17 cellular contexts compared by ENCODE assay signal in the genomic region with DNA sequence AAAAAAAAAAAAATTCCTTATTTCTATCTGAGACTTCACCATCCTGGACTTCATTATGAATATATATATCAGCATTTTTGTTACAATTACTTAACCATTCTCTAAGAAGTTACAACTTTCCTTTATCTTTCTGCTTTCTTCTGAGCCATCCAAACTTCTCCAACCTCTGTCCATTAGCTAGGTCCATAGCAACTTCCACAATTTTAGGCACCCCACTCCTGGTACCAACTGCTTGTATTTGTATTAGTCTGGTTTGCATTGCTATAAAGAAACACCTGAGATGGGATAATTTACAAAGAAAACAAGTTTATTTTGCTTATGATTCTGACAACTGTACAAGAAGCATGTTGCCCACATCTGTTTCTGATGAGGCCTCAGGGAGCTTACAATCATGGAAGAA.
DNase-seq lines count a peak whose midpoint lies in the region; ATAC-seq and TF ChIP-seq lines count a peak whose summit lies in the region.
"Had no signal": no experiment of that assay in that cellular context is flagged by ENCODE, and none has a peak within 500 bp of the region (broad histone marks: within the 10 kb centered on the region; RNA-seq: fewer than 3 reads in every experiment).

No MANE protein-coding gene starts in this region.

- no peak overlapping the region for H3K23ac ChIP-seq in trophoblast cell (ENCODE audit: low read length)

- H3K4me3 ChIP-seq in HEK293 (ENCODE audit: low read depth, low read length) (no peak overlapping the region), endodermal cell (ENCODE audit: low read length) (peak overlapping the region; percentile 19), trophoblast cell (ENCODE audit: low read depth, low read length) (no peak overlapping the region)
- H3K4me3 ChIP-seq: A549; BLaER1 treated with 17β-estradiol and CSF1 and Interleukin-3, amounts not matched to agents 10 nM and 100 nM had no signal

- H3K4me1 Mint-ChIP-seq in endodermal cell: no peaks in the 10 kb centered on the region
- H3K4me1 Mint-ChIP-seq in naive thymus-derived CD8-positive, alpha-beta T cell: no peaks in the 10 kb centered on the region
- H3K4me1 Mint-ChIP-seq: B cell had no signal

- H2BK120ac ChIP-seq in trophoblast cell (ENCODE audit: insufficient read depth, low read length, poor library complexity): no peak overlapping the region

- peak; percentile 7 for DNase-seq in OCI-M1 (lab: John Stamatoyannopoulos, UW)
- DNase-seq in endodermal cell: no peak
- no peak for DNase-seq in naive thymus-derived CD8-positive, alpha-beta T cell
- no peak for DNase-seq in trophoblast cell
- DNase-seq: AML-193; Caco-2; Calu3; CD4-positive, alpha-beta T cell; CD8-positive, alpha-beta T cell; DMS79 treated with DMSO at 0.1 percent for 48 hours; GF-D8 had no signal

- H2AFZ ChIP-seq in trophoblast cell (ENCODE audit: insufficient read depth, low read length, poor library complexity): no peak overlapping the region

- H3K4me3 Mint-ChIP-seq in endodermal cell: no peak overlapping the region
- no peak overlapping the region for H3K4me3 Mint-ChIP-seq in naive thymus-derived CD8-positive, alpha-beta T cell
- H3K4me3 Mint-ChIP-seq: B cell; CD4-positive, alpha-beta T cell; CD8-positive, alpha-beta T cell had no signal

- H2BK12ac ChIP-seq in trophoblast cell (ENCODE audit: low read length): no peak overlapping the region

- no peaks in the 10 kb centered on the region for H3K27me3 ChIP-seq in endodermal cell (ENCODE audit: control insufficient read depth, insufficient read depth, low read length, poor library complexity, severe bottlenecking)
- no peaks in the 10 kb centered on the region for H3K27me3 ChIP-seq in trophoblast cell (ENCODE audit: insufficient read depth, low read length)
- H3K27me3 ChIP-seq: BLaER1 treated with 17β-estradiol and CSF1 and Interleukin-3, amounts not matched to agents 10 nM and 100 nM had no signal

- no peak overlapping the region for H3K18ac ChIP-seq in trophoblast cell (ENCODE audit: low read length)

- CTCF ChIA-PET in HEK293 (lab: Yijun Ruan, JAX): interaction anchor here (0.6 kb wide), 1 partner anchor 802 kb away, joined by 7 read pairs; no protein-coding TSS in a partner anchor

- no peaks in the 10 kb centered on the region for H3K36me3 Mint-ChIP-seq in endodermal cell (ENCODE audit: low read depth)
- H3K36me3 Mint-ChIP-seq in naive thymus-derived CD8-positive, alpha-beta T cell: peaks cover 0 to 18% (median 3%) of the 10 kb centered on the region in 3 donors
- H3K36me3 Mint-ChIP-seq: CD8-positive, alpha-beta T cell had no signal

- H3K14ac ChIP-seq in trophoblast cell (ENCODE audit: low read length): no peak overlapping the region

- H4K91ac ChIP-seq in trophoblast cell (ENCODE audit: low read depth, low read length): no peak overlapping the region

- H3K27ac Mint-ChIP-seq in endodermal cell: no peak overlapping the region
- no peak overlapping the region for H3K27ac Mint-ChIP-seq in naive thymus-derived CD8-positive, alpha-beta T cell
- H3K27ac Mint-ChIP-seq: B cell; CD4-positive, alpha-beta T cell; CD8-positive, alpha-beta T cell had no signal

- H3K36me3 ChIP-seq in HEK293 (ENCODE audit: control insufficient read depth in 2 of 2, insufficient read depth in 1 of 2, low read length in 2 of 2): no peaks in the 10 kb centered on the region
- H3K36me3 ChIP-seq in endodermal cell (ENCODE audit: control insufficient read depth, insufficient read depth, low read length): no peaks in the 10 kb centered on the region
- no peaks in the 10 kb centered on the region for H3K36me3 ChIP-seq in trophoblast cell (ENCODE audit: control insufficient read depth in 1 of 2, insufficient read depth in 2 of 2, low read length in 2 of 2)
- H3K36me3 ChIP-seq: BLaER1 treated with 17β-estradiol and CSF1 and Interleukin-3, amounts not matched to agents 10 nM and 100 nM had no signal

- H3K79me2 ChIP-seq in trophoblast cell (ENCODE audit: control insufficient read depth, insufficient read depth, low read length, poor library complexity): no peaks in the 10 kb centered on the region

- H2AK5ac ChIP-seq in trophoblast cell (ENCODE audit: low read length): no peak overlapping the region

- no peak overlapping the region for H3K4me2 ChIP-seq in trophoblast cell (ENCODE audit: low read length)
- H3K4me2 ChIP-seq: A549; BLaER1 treated with 17β-estradiol and CSF1 and Interleukin-3, amounts not matched to agents 10 nM and 100 nM had no signal

- H3K9ac ChIP-seq in endodermal cell (ENCODE audit: extremely low read depth, low read length, poor library complexity, severe bottlenecking): no peak overlapping the region
- H3K9ac ChIP-seq in trophoblast cell (ENCODE audit: low read length): no peak overlapping the region
- H3K9ac ChIP-seq: BLaER1 treated with 17β-estradiol and CSF1 and Interleukin-3, amounts not matched to agents 10 nM and 100 nM had no signal

- no peak overlapping the region for H3K4ac ChIP-seq in trophoblast cell (ENCODE audit: low read depth, low read length)

- H3K27ac ChIP-seq in HEK293 (ENCODE audit: extremely low read depth, low read depth, low read length): no peak overlapping the region
- H3K27ac ChIP-seq in endodermal cell (ENCODE audit: low read depth, low read length): no peak overlapping the region
- no peak overlapping the region for H3K27ac ChIP-seq in trophoblast cell (ENCODE audit: low read depth, low read length)
- H3K27ac ChIP-seq: 22Rv1; A549; BLaER1 treated with 17β-estradiol and CSF1 and Interleukin-3, amounts not matched to agents 10 nM and 100 nM; C4-2B had no signal

- H4K8ac ChIP-seq in trophoblast cell (ENCODE audit: low read depth, low read length): no peak overlapping the region

- H2BK5ac ChIP-seq in trophoblast cell (ENCODE audit: low read depth, low read length, poor library complexity): no peak overlapping the region

- no peaks in the 10 kb centered on the region for H3K79me1 ChIP-seq in trophoblast cell (ENCODE audit: low read length)

- ATAC-seq in naive thymus-derived CD8-positive, alpha-beta T cell: no peak
- ATAC-seq: A549; CD8-positive, alpha-beta T cell had no signal

- no peaks in the 10 kb centered on the region for H3K27me3 Mint-ChIP-seq in endodermal cell (ENCODE audit: insufficient read depth)
- no peaks in the 10 kb centered on the region for H3K27me3 Mint-ChIP-seq in naive thymus-derived CD8-positive, alpha-beta T cell
- H3K27me3 Mint-ChIP-seq: B cell; CD4-positive, alpha-beta T cell had no signal

- POLR2A ChIA-PET in HEK293 (lab: Yijun Ruan, JAX): no interaction called here
- POLR2A ChIA-PET in naive thymus-derived CD8-positive, alpha-beta T cell (lab: Charles Lee): no interaction called here

- no peaks in the 10 kb centered on the region for H3K9me3 ChIP-seq in HEK293 (ENCODE audit: control insufficient read depth, insufficient read depth, low read depth, low read length)
- H3K9me3 ChIP-seq in endodermal cell (ENCODE audit: control insufficient read depth, low read length): peaks cover 20% of the 10 kb centered on the region
- H3K9me3 ChIP-seq in trophoblast cell (ENCODE audit: insufficient read depth, low read depth, low read length): peaks cover 4% of the 10 kb centered on the region
- H3K9me3 ChIP-seq: Caco-2 had no signal

- no peak overlapping the region for H4K12ac ChIP-seq in trophoblast cell (ENCODE audit: low read depth, low read length)

- TF ChIP-seq CTCF in HEK293 (tag by site-specific recombination; IDR thresholded peaks at IDR 0.05) (no peak), endodermal cell (conservative IDR thresholded peaks at IDR 0.05) (no peak)

- peaks cover 26% of the 10 kb centered on the region for H3K9me3 Mint-ChIP-seq in endodermal cell
- H3K9me3 Mint-ChIP-seq in naive thymus-derived CD8-positive, alpha-beta T cell: peaks cover 16 to 68% (median 25%) of the 10 kb centered on the region in 9 donors

- H3K4me1 ChIP-seq in HEK293 (ENCODE audit: control insufficient read depth, insufficient read depth, low read length): no peaks in the 10 kb centered on the region
- H3K4me1 ChIP-seq in endodermal cell (ENCODE audit: control insufficient read depth, insufficient read depth, low read length): no peaks in the 10 kb centered on the region
- H3K4me1 ChIP-seq in trophoblast cell (ENCODE audit: control insufficient read depth in 1 of 2, insufficient read depth in 2 of 2, low read length in 2 of 2): no peaks in the 10 kb centered on the region
- H3K4me1 ChIP-seq: A549; BLaER1 treated with 17β-estradiol and CSF1 and Interleukin-3, amounts not matched to agents 10 nM and 100 nM; Caco-2 had no signal
